1 cellular context compared by ENCODE assay signal in genomic region chr5:134046801-134047707, GRCh38.
TF ChIP-seq lines count a peak whose summit lies in the region.

No MANE protein-coding gene starts in this region.

TF ChIP-seq in HepG2, 621 proteins besides CTCF, POLR2A, EP300 and RAD21 (continued from another document and continues in another):
- TF ChIP-seq ZNF281 (CRISPR knock-in tag; IDR thresholded peaks at IDR 0.05; ENCODE audit: borderline replicate concordance): peak; percentile 94
- TF ChIP-seq PITX1 (CRISPR knock-in tag; IDR thresholded peaks at IDR 0.05): peak; percentile 60; the same call in 1 of the 2 replicates
- TF ChIP-seq ZNF503 (CRISPR knock-in tag; IDR thresholded peaks at IDR 0.05): peak; percentile 90; the same call in 1 of the 2 replicates
- TF ChIP-seq AKNA (CRISPR knock-in tag; IDR thresholded peaks at IDR 0.05; ENCODE audit: borderline replicate concordance): 0 out of 2 replicates have a peak, but pooled peaks have one; percentile 28
- no peak for TF ChIP-seq E2F1 (CRISPR knock-in tag; IDR thresholded peaks at IDR 0.05)
- no peak for TF ChIP-seq SMAD9 (CRISPR knock-in tag; IDR thresholded peaks at IDR 0.05)
- peak; percentile 73; the same call in 1 of the 2 replicates for TF ChIP-seq TCF7L2 (IDR thresholded peaks at IDR 0.05; ENCODE audit: low read depth, low read length)
- TF ChIP-seq MTF1 (CRISPR knock-in tag; IDR thresholded peaks at IDR 0.05): no peak
- no peak for TF ChIP-seq ZBTB49 (CRISPR knock-in tag; IDR thresholded peaks at IDR 0.05; ENCODE audit: borderline replicate concordance)
- TF ChIP-seq RARA (CRISPR knock-in tag; IDR thresholded peaks at IDR 0.05): peak; percentile 97
- peak; percentile 27; the same call in 1 of the 2 replicates for TF ChIP-seq MAX (IDR thresholded peaks at IDR 0.05)
- no peak for TF ChIP-seq ATF7 (IDR thresholded peaks at IDR 0.05)
- peak; percentile 40; the same call in 1 of the 2 replicates for TF ChIP-seq ATF7 (CRISPR knock-in tag; IDR thresholded peaks at IDR 0.05)
- peak; percentile 67 for TF ChIP-seq HNF1A (IDR thresholded peaks at IDR 0.05; ENCODE audit: low read depth)
- TF ChIP-seq HNF1A (CRISPR knock-in tag; IDR thresholded peaks at IDR 0.05; ENCODE audit: borderline replicate concordance): peak; percentile 92
- TF ChIP-seq ARID3A (IDR thresholded peaks at IDR 0.05; ENCODE audit: low read depth, low read length): peak; percentile 47; the same call in 1 of the 2 replicates
- TF ChIP-seq CCAR2 (optimal IDR thresholded peaks at IDR 0.05; ENCODE audit: low read depth, low read length): peak; percentile 82
- 0 out of 2 replicates have a peak, but pooled peaks have one; percentile 11 for TF ChIP-seq MAZ (IDR thresholded peaks at IDR 0.05; ENCODE audit: borderline replicate concordance, low read depth, low read length)
- 0 out of 2 replicates have a peak, but pooled peaks have one; percentile 47 for TF ChIP-seq MAZ (CRISPR knock-in tag; IDR thresholded peaks at IDR 0.05; ENCODE audit: low read depth)
- TF ChIP-seq HOXD1 (CRISPR knock-in tag; IDR thresholded peaks at IDR 0.05): no peak
- TF ChIP-seq ADNP (CRISPR knock-in tag; IDR thresholded peaks at IDR 0.05): peak; percentile 66; the same call in 1 of the 2 replicates
- TF ChIP-seq ZBTB44 (CRISPR knock-in tag; IDR thresholded peaks at IDR 0.05): no peak
- TF ChIP-seq MED8 (CRISPR knock-in tag; IDR thresholded peaks at IDR 0.05; ENCODE audit: insufficient replicate concordance): peak; percentile 41
- TF ChIP-seq ZNF556 (CRISPR knock-in tag; IDR thresholded peaks at IDR 0.05; ENCODE audit: borderline replicate concordance): no peak; the same call in 1 of the 2 replicates
- TF ChIP-seq SMAD3 (CRISPR knock-in tag; IDR thresholded peaks at IDR 0.05): 0 out of 2 replicates have a peak, but pooled peaks have one; percentile 49
- TF ChIP-seq TBX3 (IDR thresholded peaks at IDR 0.05; ENCODE audit: borderline replicate concordance): peak; percentile 20; the same call in 1 of the 2 replicates
- no peak for TF ChIP-seq ZNF282 (IDR thresholded peaks at IDR 0.05; ENCODE audit: partially characterized antibody)
- peak; percentile 88 for TF ChIP-seq ZBTB34 (CRISPR knock-in tag; IDR thresholded peaks at IDR 0.05)
- no peak for TF ChIP-seq CREB1 (IDR thresholded peaks at IDR 0.05)
- TF ChIP-seq CREB1 (CRISPR knock-in tag; IDR thresholded peaks at IDR 0.05): peak; percentile 81
- peak; percentile 81; the same call in 1 of the 2 replicates for TF ChIP-seq GFI1 (CRISPR knock-in tag; IDR thresholded peaks at IDR 0.05; ENCODE audit: borderline replicate concordance)
